18 cellular contexts compared by ENCODE assay signal in the genomic region with DNA sequence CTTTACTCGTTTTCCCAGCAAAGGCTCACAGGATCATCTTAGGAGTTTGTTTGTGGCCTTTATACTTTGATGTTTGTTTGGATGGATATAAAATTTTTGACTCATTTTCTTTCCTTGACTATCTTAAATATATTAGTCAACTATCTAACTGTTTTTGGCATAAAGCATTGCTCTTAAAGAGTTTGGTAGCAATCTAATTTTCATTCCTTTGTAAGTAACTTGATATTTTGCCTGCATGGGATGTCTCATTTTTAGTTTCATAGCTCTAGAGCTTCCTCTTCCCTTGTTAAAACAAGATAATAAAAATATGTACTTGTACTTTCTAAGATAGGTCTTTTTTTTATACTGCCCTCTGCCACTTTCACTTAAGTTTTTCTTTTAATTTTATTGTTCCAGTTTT.
"Had no signal": no experiment of that assay in that cellular context is flagged by ENCODE, and none has a peak within 500 bp of the region (broad histone marks: within the 10 kb centered on the region; RNA-seq: fewer than 3 reads in every experiment).

No MANE protein-coding gene starts in this region.

- H3K4me3 ChIP-seq: ascending aorta, hepatocyte, thyroid gland had no signal

- H3K27me3 ChIP-seq: ascending aorta, hepatocyte, thyroid gland had no signal

- H3K36me3 ChIP-seq: thyroid gland had no signal

- H3K9me3 ChIP-seq: thyroid gland had no signal

- H3K4me1 ChIP-seq: ascending aorta, parathyroid adenoma, thyroid gland had no signal

- H2AFZ ChIP-seq: hepatocyte, parathyroid adenoma had no signal

- ATAC-seq: activated CD4-positive, CD25-positive, alpha-beta regulatory T cell treated with anti-CD3 and anti-CD28 coated beads, Interleukin-2, amount 50 U/mL, for 24 hours; activated T-cell treated with anti-CD3 and anti-CD28 coated beads, Interleukin-2, amount 50 U/mL, for 72 hours; effector memory CD8-positive, alpha-beta T cell; left cardiac atrium; natural killer cell had no signal

- H3K27ac ChIP-seq: ascending aorta, hepatocyte, parathyroid adenoma, thyroid gland had no signal

- H3K4me2 ChIP-seq: hepatocyte had no signal

- DNase-seq: activated CD4-positive, alpha-beta T cell treated with anti-CD3 and anti-CD28 coated beads, Interleukin-2, amount 50 U/mL, for 1 hour; activated CD8-positive, alpha-beta memory T cell treated with anti-CD3 and anti-CD28 coated beads for 24 hours; activated effector memory CD4-positive, alpha-beta T cell treated with anti-CD3 and anti-CD28 coated beads, Interleukin-2, amount 50 U/mL, for 16 hours; activated naive CD4-positive, alpha-beta T cell treated with anti-CD3 and anti-CD28 coated beads, Interleukin-2, amount 50 U/mL, for 16 hours; activated T-cell treated with anti-CD3 and anti-CD28 coated beads, Interleukin-2, amount 50 U/mL, for 72 hours; effector memory CD8-positive, alpha-beta T cell; left cardiac atrium; natural killer cell; retina; stimulated activated CD4-positive, alpha-beta T cell treated with anti-CD3 and anti-CD28 coated beads, Interleukin-12 subunit alpha, Interleukin-12 subunit beta, amount 100 ng/mL, for 4 hours; stimulated activated CD4-positive, alpha-beta T cell treated with anti-CD3 and anti-CD28 coated beads, Interleukin-1b, Interleukin-23, amount 100 ng/mL, for 48 hours; stimulated activated CD8-positive, alpha-beta memory T cell treated with anti-CD3 and anti-CD28 coated beads, Interleukin-4, amount 100 ng/mL, for 48 hours; stimulated activated naive CD4-positive, alpha-beta T cell; thyroid gland had no signal

- H3K79me2 ChIP-seq: parathyroid adenoma had no signal

- H3K9ac ChIP-seq: parathyroid adenoma had no signal
